ENCODE assay signal across 12 cellular contexts in the genomic region with DNA sequence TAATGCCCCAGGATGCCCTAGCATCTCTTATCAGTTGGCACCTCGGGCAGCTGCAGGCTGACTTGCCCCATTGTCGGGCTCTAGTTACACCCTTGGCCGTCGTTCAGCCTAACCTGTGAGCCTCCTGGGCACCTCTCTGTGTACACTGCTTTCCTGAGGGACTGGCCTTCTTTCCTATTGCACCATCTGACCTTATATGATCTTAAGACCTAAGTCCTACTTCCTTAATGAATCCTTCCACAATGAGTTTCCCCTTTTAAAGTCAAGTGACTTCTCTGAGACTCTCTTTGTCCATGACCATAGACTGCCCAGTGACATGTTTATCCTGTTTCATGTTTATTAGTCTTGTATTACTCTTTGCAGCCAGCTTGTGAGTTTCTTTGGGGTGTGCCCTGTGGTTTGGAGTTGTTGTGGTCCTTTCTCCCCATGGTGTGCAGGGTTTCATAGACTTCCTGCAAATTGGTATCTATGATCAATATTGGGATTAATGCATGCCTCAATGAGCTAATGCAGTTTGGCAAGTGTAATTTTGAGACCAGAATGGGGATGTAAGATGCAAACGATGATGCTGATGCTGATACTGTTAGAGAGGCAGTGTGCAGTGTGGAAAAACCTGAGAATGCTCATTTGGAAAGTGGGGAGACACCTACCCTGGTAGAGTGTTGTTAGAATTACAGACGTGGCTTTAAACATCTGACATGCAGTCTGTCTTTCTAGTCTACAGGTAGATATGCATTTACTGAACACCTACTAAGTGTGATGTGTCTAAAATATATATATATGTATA. TPM values are rescaled to one million over a fixed set of nuclear protein-coding genes. Genes with fewer than 3 reads are reported as not detected.
DNase-seq lines count a peak whose midpoint lies in the region; ATAC-seq and TF ChIP-seq lines count a peak whose summit lies in the region.
"Had no signal": no experiment of that assay in that cellular context is flagged by ENCODE, and none has a peak within 500 bp of the region (broad histone marks: within the 10 kb centered on the region; RNA-seq: fewer than 3 reads in every experiment).

No MANE protein-coding gene starts in this region.

- no peaks in the 10 kb centered on the region for H3K36me3 ChIP-seq in Loucy (ENCODE audit: insufficient read depth, low read length)
- peaks cover 0 to 15% (median 7%) of the 10 kb centered on the region in 4 donors for H3K36me3 ChIP-seq in stomach

- no peaks in the 10 kb centered on the region for H3K27me3 ChIP-seq in Loucy (ENCODE audit: insufficient read depth, low read length, poor library complexity, severe bottlenecking)
- H3K27me3 ChIP-seq in stomach: peaks cover 0 to 7% (median 5%) of the 10 kb centered on the region in 3 donors
- H3K27me3 ChIP-seq: SJSA1 had no signal

- TF ChIP-seq CTCF in Loucy (conservative IDR thresholded peaks at IDR 0.05; ENCODE audit: low read length) (no peak), stomach (IDR thresholded peaks at IDR 0.05) (no peak)

- peak overlapping the region; percentile 60 to 95 (median 92) for H3K27ac ChIP-seq in stomach
- H3K27ac ChIP-seq: SJSA1 had no signal

- H3K4me1 ChIP-seq in Loucy (ENCODE audit: insufficient read depth, low read length, poor library complexity, severe bottlenecking) (peaks cover 23% of the 10 kb centered on the region), stomach (peaks cover 7 to 81% (median 66%) of the 10 kb centered on the region in 4 donors)

- intact Hi-C loops in stomach (cut with DNase I; ENCODE audit: low total_unique reads): no loop called here

- H3K36me3 Mint-ChIP-seq in activated naive CD4-positive, alpha-beta T cell treated with anti-CD3 and anti-CD28 coated beads, Interleukin-2, amount 50 U/mL, for 72 hours: no peaks in the 10 kb centered on the region

- H3K27ac Mint-ChIP-seq in activated naive CD4-positive, alpha-beta T cell treated with anti-CD3 and anti-CD28 coated beads, Interleukin-2, amount 50 U/mL, for 72 hours: no peak overlapping the region
- H3K27ac Mint-ChIP-seq: activated CD4-positive, alpha-beta T cell treated with anti-CD3 and anti-CD28 coated beads, Interleukin-2, amount 10 ng/mL, durations not matched to agents 24 days and 14 days; nephron progenitor cell had no signal

- H2AFZ ChIP-seq in Loucy (ENCODE audit: low read length): no peak overlapping the region

- no peak for TF ChIP-seq POLR2A in stomach (IDR thresholded peaks at IDR 0.05)

- H3K9ac ChIP-seq in Loucy (ENCODE audit: low read depth, low read length, poor library complexity, severe bottlenecking): peak overlapping the region; percentile 52

- no peak for TF ChIP-seq EP300 in stomach (IDR thresholded peaks at IDR 0.05)

- H3K9me3 ChIP-seq in Loucy (ENCODE audit: insufficient read depth, low read depth, low read length) (no peaks in the 10 kb centered on the region), stomach (no peaks in the 10 kb centered on the region)
- H3K9me3 ChIP-seq: SJSA1 had no signal

- peaks cover 28% of the 10 kb centered on the region; the same call in 1 of the 2 replicates for H3K79me2 ChIP-seq in Loucy (ENCODE audit: insufficient read depth, low read length)

- H4K20me1 ChIP-seq in Loucy (ENCODE audit: insufficient read depth, low read length, poor library complexity, severe bottlenecking): no peaks in the 10 kb centered on the region

- H3K4me2 ChIP-seq in Loucy (ENCODE audit: low read depth, low read length, poor library complexity, severe bottlenecking): peak overlapping the region; percentile 68

- DNase-seq in UCSD-AML1 (lab: John Stamatoyannopoulos, UW; ENCODE audit: unreplicated experiment) (peak; percentile 36), left lobe of liver (ENCODE audit: low spot score) (peak; percentile 87), stomach (peak; percentile 88), DMS79 treated with DMSO at 0.1 percent for 48 hours (lab: John Stamatoyannopoulos, UW) (no peak)
- DNase-seq in activated naive CD4-positive, alpha-beta T cell treated with anti-CD3 and anti-CD28 coated beads, Interleukin-2, amount 50 U/mL, for 72 hours (ENCODE audit: low spot score in 2 of 2): no peak
- DNase-seq: activated CD4-positive, alpha-beta T cell treated with anti-CD3 and anti-CD28 coated beads, Interleukin-2, amount 10 ng/mL, durations not matched to agents 24 days and 14 days; caudate nucleus; NCI-H69; nephron progenitor cell had no signal

- 33 to 52% (median 39%) methylated on average over 6 of the region's 6 CpGs for WGBS in stomach, 5 donors

- no peaks in the 10 kb centered on the region for H3F3A ChIP-seq in Loucy (ENCODE audit: low read depth)

- ATAC-seq in left lobe of liver (peak; percentile 50), GM21529 (IDR thresholded peaks at IDR 0.05; ENCODE audit: unreplicated experiment) (no peak)
- ATAC-seq in activated naive CD4-positive, alpha-beta T cell treated with anti-CD3 and anti-CD28 coated beads, Interleukin-2, amount 50 U/mL, for 72 hours: no peak

- H3K4me3 ChIP-seq in Loucy (ENCODE audit: low read length, poor library complexity, severe bottlenecking) (peak overlapping the region; percentile 61), stomach (no peak overlapping the region)
- H3K4me3 ChIP-seq: SJSA1 had no signal

- no peaks in the 10 kb centered on the region for H3K9me3 Mint-ChIP-seq in activated naive CD4-positive, alpha-beta T cell treated with anti-CD3 and anti-CD28 coated beads, Interleukin-2, amount 50 U/mL, for 72 hours
- H3K9me3 Mint-ChIP-seq: activated CD4-positive, alpha-beta T cell treated with anti-CD3 and anti-CD28 coated beads, Interleukin-2, amount 10 ng/mL, durations not matched to agents 24 days and 14 days had no signal

- H3K9me2 ChIP-seq in Loucy (replicated peaks; ENCODE audit: low read depth, low read length): no peaks in the 10 kb centered on the region

RNA-seq across cellular contexts. Expression of a gene that starts 5.0 kb away (rescaled TPM):
- 58.0 TPM for total RNA-seq in left lobe of liver
- total RNA-seq in stomach: 10 to 100 TPM; 40.3 to 88.7 (median 63.0) TPM
- polyA plus RNA-seq in stomach: 10 to 100 TPM in 1 of 3 donors, 1 to 10 TPM in 2; 9.0 to 11.5 (median 9.4) TPM
- 1 to 10 TPM; 1.6 to 2.3 TPM for total RNA-seq in activated naive CD4-positive, alpha-beta T cell treated with anti-CD3 and anti-CD28 coated beads, Interleukin-2, amount 50 U/mL, for 72 hours

Comparison
In these comparisons a context has a peak if more than half of its experiments do, and no peak if none do; other contexts are left out.
1. DNase-seq: peak in UCSD-AML1 (single experiment), left lobe of liver (single experiment) and stomach (single experiment); none in DMS79 treated with DMSO at 0.1 percent for 48 hours (single experiment) and activated naive CD4-positive, alpha-beta T cell treated with anti-CD3 and anti-CD28 coated beads, Interleukin-2, amount 50 U/mL, for 72 hours (0 of 2).
2. RNA of a gene that starts 5.0 kb away (total RNA-seq): 40.3 to 88.7 TPM in stomach and 58.0 TPM in left lobe of liver (single experiment); 1.6 to 2.3 TPM in activated naive CD4-positive, alpha-beta T cell treated with anti-CD3 and anti-CD28 coated beads, Interleukin-2, amount 50 U/mL, for 72 hours; every median in the first group is over 10 times any median in the second.